ENCODE assay signal across 27 cellular contexts in the genomic region with DNA sequence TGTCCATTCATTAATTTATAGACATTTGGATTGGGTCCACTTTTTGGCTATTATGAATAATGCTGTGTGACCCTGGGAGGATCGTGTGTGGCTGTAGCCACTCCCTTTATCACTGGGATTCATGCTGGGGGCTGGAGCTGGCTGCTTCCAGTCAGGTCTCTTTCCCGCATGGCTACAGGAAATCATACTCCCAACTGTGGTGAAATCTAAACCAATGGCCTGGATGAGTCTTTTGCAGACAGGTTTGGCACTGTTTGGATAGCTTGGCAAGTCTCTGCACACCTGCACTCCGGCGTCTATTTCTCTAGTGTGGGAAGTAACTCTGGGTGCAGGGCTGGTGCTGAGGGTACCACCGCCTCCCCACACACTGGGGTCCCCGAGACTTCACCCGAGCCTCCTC.
A peak's percentile ranks its signal among the peaks of the same experiment; 100 is the strongest.
DNase-seq lines count a peak whose midpoint lies in the region; ATAC-seq and TF ChIP-seq lines count a peak whose summit lies in the region.
"Had no signal": no experiment of that assay in that cellular context is flagged by ENCODE, and none has a peak within 500 bp of the region (broad histone marks: within the 10 kb centered on the region; RNA-seq: fewer than 3 reads in every experiment).

No MANE protein-coding gene starts in this region.

- no peak for TF ChIP-seq POLR2A in gastrocnemius medialis (IDR thresholded peaks at IDR 0.05)

- DNase-seq in NCI-H1092 treated with DMSO at 0.1 percent for 48 hours (lab: John Stamatoyannopoulos, UW) (peak; percentile 7), NCI-H1092 (lab: John Stamatoyannopoulos, UW) (no peak), PC-3 (peak; percentile 20), epithelial cell of esophagus (ENCODE audit: low read depth) (peak; percentile 50), gastrocnemius medialis (no peak), mesenteric fat pad (ENCODE audit: low spot score) (no peak)
- DNase-seq in stimulated activated effector memory CD8-positive, alpha-beta T cell treated with anti-CD3 and anti-CD28 coated beads, Interleukin-12 subunit alpha, Interleukin-12 subunit beta, amount 100 ng/mL, for 72 hours (ENCODE audit: low spot score in 2 of 2), result no peak
- no peak for DNase-seq in activated CD8-positive, alpha-beta memory T cell treated with anti-CD3 and anti-CD28 coated beads, Interleukin-2, amount 50 U/mL, for 48 hours
- DNase-seq: BE2C; CD8-positive, alpha-beta memory T cell; DMS 273 treated with DMSO at 0.1 percent for 48 hours; DMS79; EL; GDM1; GOT3; IMR-90; KG1; MM.1S; NCI-H1436; NCI-H1930; NCI-H2227 treated with DMSO at 0.1 percent for 48 hours; NCI-H526 treated with DMSO at 0.1 percent for 48 hours; RPMI8226; SHP77 had no signal

- peaks cover under 1% of the 10 kb centered on the region for H3K4me1 Mint-ChIP-seq in stimulated activated effector memory CD8-positive, alpha-beta T cell treated with anti-CD3 and anti-CD28 coated beads, Interleukin-12 subunit alpha, Interleukin-12 subunit beta, amount 100 ng/mL, for 72 hours
- H3K4me1 Mint-ChIP-seq: CD8-positive, alpha-beta memory T cell had no signal

- H3K9me3 ChIP-seq in PC-3 (ENCODE audit: low read length), result 0 out of 2 replicates have a peak, but pooled peaks cover 5% of the 10 kb centered on the region
- no peaks in the 10 kb centered on the region for H3K9me3 ChIP-seq in gastrocnemius medialis
- H3K9me3 ChIP-seq: BE2C had no signal

- intact Hi-C loops in PC-3 (cut with micrococcal nuclease), result no loop called here
- intact Hi-C loops in gastrocnemius medialis (cut with DNase I; ENCODE audit: low total_unique reads), result no loop called here

- H3K79me2 ChIP-seq in PC-3 (ENCODE audit: low read length), result no peaks in the 10 kb centered on the region

- in situ Hi-C loops in gastrocnemius medialis (cut with MboI; ENCODE audit: low sequenced_read_pairs in 4 of 4), result no loop called here

- CTCF ChIA-PET in PC-3 (lab: Charles Lee), result no interaction called here

- H3K4me3 Mint-ChIP-seq in stimulated activated effector memory CD8-positive, alpha-beta T cell treated with anti-CD3 and anti-CD28 coated beads, Interleukin-12 subunit alpha, Interleukin-12 subunit beta, amount 100 ng/mL, for 72 hours, result no peak overlapping the region
- H3K4me3 Mint-ChIP-seq: CD14-positive monocyte; CD8-positive, alpha-beta memory T cell had no signal

- H3K27me3 ChIP-seq in PC-3 (ENCODE audit: low read length) (no peaks in the 10 kb centered on the region), gastrocnemius medialis (no peaks in the 10 kb centered on the region)

- H3K9me2 ChIP-seq in PC-3 (replicated peaks; ENCODE audit: low read length), result no peaks in the 10 kb centered on the region

- H3F3A ChIP-seq in PC-3 (ENCODE audit: low read length, unreplicated experiment), result no peaks in the 10 kb centered on the region

- no peaks in the 10 kb centered on the region for H3K4me1 ChIP-seq in PC-3 (ENCODE audit: insufficient read depth, low read length)
- peaks cover 0 to 6% of the 10 kb centered on the region in 2 donors for H3K4me1 ChIP-seq in gastrocnemius medialis
- H3K4me1 ChIP-seq: BE2C had no signal

- no TSS peak for BruUV-seq in PC-3 (replicated peaks; lab: Mats Ljungman, UMichigan)

- H3K4me3 ChIP-seq in PC-3 (ENCODE audit: low read length) (no peak overlapping the region), epithelial cell of esophagus (ENCODE audit: low read length) (no peak overlapping the region), gastrocnemius medialis (no peak overlapping the region)
- H3K4me3 ChIP-seq: GM12878 had no signal

- POLR2A ChIA-PET in PC-3 (lab: Charles Lee; ENCODE audit: unreplicated experiment), result no interaction called here

- no peak for TF ChIP-seq CTCF in PC-3 (conservative IDR thresholded peaks at IDR 0.05; ENCODE audit: low read depth, low read length)
- TF ChIP-seq CTCF in epithelial cell of esophagus (IDR thresholded peaks at IDR 0.05; ENCODE audit: insufficient read depth, low read depth, low read length, missing control alignments), result no peak
- TF ChIP-seq CTCF in gastrocnemius medialis (IDR thresholded peaks at IDR 0.05 in 4 of 5, conservative IDR thresholded peaks at IDR 0.05 in 1 of 5), result no peak

- H2AFZ ChIP-seq in PC-3 (ENCODE audit: low read length), result no peak overlapping the region

- no peaks in the 10 kb centered on the region for H4K20me1 ChIP-seq in PC-3 (ENCODE audit: low read length)

- no peaks in the 10 kb centered on the region for H3K36me3 Mint-ChIP-seq in stimulated activated effector memory CD8-positive, alpha-beta T cell treated with anti-CD3 and anti-CD28 coated beads, Interleukin-12 subunit alpha, Interleukin-12 subunit beta, amount 100 ng/mL, for 72 hours
- H3K36me3 Mint-ChIP-seq: CD8-positive, alpha-beta memory T cell had no signal

- H3K9me3 Mint-ChIP-seq in stimulated activated effector memory CD8-positive, alpha-beta T cell treated with anti-CD3 and anti-CD28 coated beads, Interleukin-12 subunit alpha, Interleukin-12 subunit beta, amount 100 ng/mL, for 72 hours, result no peaks in the 10 kb centered on the region

- ATAC-seq in PC-3, result no peak; the same call in 1 of the 2 replicates
- ATAC-seq in gastrocnemius medialis, result peak; percentile 50 to 53
- no peak for ATAC-seq in stimulated activated effector memory CD8-positive, alpha-beta T cell treated with anti-CD3 and anti-CD28 coated beads, Interleukin-12 subunit alpha, Interleukin-12 subunit beta, amount 100 ng/mL, for 72 hours
- ATAC-seq: GM12878 had no signal

- no peak overlapping the region for H3K4me2 ChIP-seq in PC-3 (ENCODE audit: low read length)

- H3K36me3 ChIP-seq in PC-3 (ENCODE audit: low read depth, low read length) (no peaks in the 10 kb centered on the region), gastrocnemius medialis (no peaks in the 10 kb centered on the region)
- H3K36me3 ChIP-seq: BE2C had no signal

- no peak overlapping the region for H3K27ac ChIP-seq in PC-3 (ENCODE audit: low read length)
- H3K27ac ChIP-seq in gastrocnemius medialis, result no peak overlapping the region
- H3K27ac ChIP-seq: 22Rv1 had no signal

- H3K9ac ChIP-seq in PC-3 (ENCODE audit: low read length), result no peak overlapping the region

- H3K27ac Mint-ChIP-seq in stimulated activated effector memory CD8-positive, alpha-beta T cell treated with anti-CD3 and anti-CD28 coated beads, Interleukin-12 subunit alpha, Interleukin-12 subunit beta, amount 100 ng/mL, for 72 hours, result no peak overlapping the region
- H3K27ac Mint-ChIP-seq: CD14-positive monocyte; CD8-positive, alpha-beta memory T cell had no signal

Comparison
In these comparisons a context has a peak if more than half of its experiments do, and no peak if none do; other contexts are left out.
1. DNase-seq: peak in NCI-H1092 treated with DMSO at 0.1 percent for 48 hours (single experiment), PC-3 (single experiment) and epithelial cell of esophagus (single experiment); none in NCI-H1092 (single experiment), gastrocnemius medialis (0 of 2), stimulated activated effector memory CD8-positive, alpha-beta T cell treated with anti-CD3 and anti-CD28 coated beads, Interleukin-12 subunit alpha, Interleukin-12 subunit beta, amount 100 ng/mL, for 72 hours (0 of 2), mesenteric fat pad (single experiment) and activated CD8-positive, alpha-beta memory T cell treated with anti-CD3 and anti-CD28 coated beads, Interleukin-2, amount 50 U/mL, for 48 hours (single experiment).
2. ATAC-seq: peak in gastrocnemius medialis (2 of 2); none in PC-3 (single experiment) and stimulated activated effector memory CD8-positive, alpha-beta T cell treated with anti-CD3 and anti-CD28 coated beads, Interleukin-12 subunit alpha, Interleukin-12 subunit beta, amount 100 ng/mL, for 72 hours (single experiment).